In genomic region chr1:119920104-119920968, GRCh38 we compare ENCODE assay signal across 1 cellular context.
TF ChIP-seq lines count a peak whose summit lies in the region.

No MANE protein-coding gene starts in this region.

TF ChIP-seq in HEK293, 187 proteins besides CTCF, POLR2A, EP300 and RAD21 (continued from another document):
- TF ChIP-seq, protein P1, sequence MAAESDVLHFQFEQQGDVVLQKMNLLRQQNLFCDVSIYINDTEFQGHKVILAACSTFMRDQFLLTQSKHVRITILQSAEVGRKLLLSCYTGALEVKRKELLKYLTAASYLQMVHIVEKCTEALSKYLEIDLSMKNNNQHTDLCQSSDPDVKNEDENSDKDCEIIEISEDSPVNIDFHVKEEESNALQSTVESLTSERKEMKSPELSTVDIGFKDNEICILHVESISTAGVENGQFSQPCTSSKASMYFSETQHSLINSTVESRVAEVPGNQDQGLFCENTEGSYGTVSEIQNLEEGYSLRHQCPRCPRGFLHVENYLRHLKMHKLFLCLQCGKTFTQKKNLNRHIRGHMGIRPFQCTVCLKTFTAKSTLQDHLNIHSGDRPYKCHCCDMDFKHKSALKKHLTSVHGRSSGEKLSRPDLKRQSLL (tag by site-specific recombination; IDR thresholded peaks at IDR 0.05): no peak
- TF ChIP-seq ZNF792 (tag by site-specific recombination; IDR thresholded peaks at IDR 0.05) (no peak), ZNF132 (tag by site-specific recombination; IDR thresholded peaks at IDR 0.05; ENCODE audit: borderline replicate concordance) (no peak), EGR2 (tag by site-specific recombination; IDR thresholded peaks at IDR 0.05; ENCODE audit: low read depth) (peak; percentile 73), PRDM1 (tag by site-specific recombination; IDR thresholded peaks at IDR 0.05) (no peak), ZFP69B (tag by site-specific recombination; IDR thresholded peaks at IDR 0.05) (no peak)
TF ChIP-seq in HEK293: peak in this region for 2.
